In genomic region chr10:12042797-12043651, GRCh38 we compare ENCODE assay signal across 8 cellular contexts. TPM values are rescaled to one million over a fixed set of nuclear protein-coding genes. Genes with fewer than 3 reads are reported as not detected.
DNase-seq lines count a peak whose midpoint lies in the region; ATAC-seq, FAIRE-seq and TF ChIP-seq lines count a peak whose summit lies in the region.

UPF2 (minus strand) TSS chr10:12042809; CDS start chr10:12035423, 7,386 bp downstream.

- no peaks in the 10 kb centered on the region for H3K27me3 Mint-ChIP-seq in stimulated activated naive CD8-positive, alpha-beta T cell treated with anti-CD3 and anti-CD28 coated beads, Interleukin-15, amount 100 ng/mL, for 72 hours

- peaks cover 26% of the 10 kb centered on the region for H3K79me2 ChIP-seq in neural cell (replicated peaks; ENCODE audit: insufficient read depth, low read length)

- H3K9me2 ChIP-seq in neural cell (ENCODE audit: insufficient read depth, low read length): no peaks in the 10 kb centered on the region

- CTCF ChIA-PET in HEK293T (lab: Yijun Ruan, JAX): interaction anchor here (1.1 kb wide), 1 partner anchor 57 kb away, joined by 3 read pairs; no protein-coding TSS in a partner anchor

- peak within 1 kb of the TSS; percentile 100 for H3K27ac Mint-ChIP-seq in stimulated activated naive CD8-positive, alpha-beta T cell treated with anti-CD3 and anti-CD28 coated beads, Interleukin-15, amount 100 ng/mL, for 72 hours

- POLR2A ChIA-PET in HEK293T (lab: Yijun Ruan, JAX): interaction anchor here (0.6 to 3.0 kb wide), 16 partner anchors 9 to 285 kb away, joined by 3 to 22 read pairs (median 4); partner anchors contain the start of gene DHTKD1

- no peaks in the 10 kb centered on the region for H3K27me3 ChIP-seq in SJSA1 (replicated peaks)
- no peaks in the 10 kb centered on the region for H3K27me3 ChIP-seq in neural cell (ENCODE audit: insufficient read depth, low read depth, low read length)

- TF ChIP-seq EP300 in neural cell (conservative IDR thresholded peaks at IDR 0.05; ENCODE audit: poor library complexity, severe bottlenecking): peak; percentile 75

- peak within 1 kb of the TSS; percentile 81 for H3K9ac ChIP-seq in neural cell (ENCODE audit: low read length)

- H3K27ac ChIP-seq in SJSA1 (peak within 1 kb of the TSS; percentile 100), neural cell (ENCODE audit: low read length) (peak within 1 kb of the TSS; percentile 95)

- no peaks in the 10 kb centered on the region for H4K20me1 ChIP-seq in neural cell (ENCODE audit: insufficient read depth)

- H3K4me1 ChIP-seq in SJSA1 (replicated peaks): peaks cover 15% of the 10 kb centered on the region

- peak within 1 kb of the TSS; percentile 98 to 99 for H3K4me3 Mint-ChIP-seq in stimulated activated naive CD8-positive, alpha-beta T cell treated with anti-CD3 and anti-CD28 coated beads, Interleukin-15, amount 100 ng/mL, for 72 hours

- H3K4me3 ChIP-seq in SJSA1 (peak within 1 kb of the TSS; percentile 90), foreskin fibroblast (ENCODE audit: low read depth in 1 of 2, low read length in 2 of 2) (peak within 1 kb of the TSS; percentile 94 to 96), neural cell (ENCODE audit: low read length) (peak within 1 kb of the TSS; percentile 91)

- H3K9me3 ChIP-seq in SJSA1 (replicated peaks): no peaks in the 10 kb centered on the region
- no peaks in the 10 kb centered on the region for H3K9me3 ChIP-seq in neural cell (ENCODE audit: low read length)

- peaks cover 2% of the 10 kb centered on the region for H3F3A ChIP-seq in neural cell (ENCODE audit: insufficient read depth, low read length, poor library complexity, severe bottlenecking)

- H3K4me2 ChIP-seq in neural cell (ENCODE audit: low read length): peak within 1 kb of the TSS; percentile 66

- H3K4me1 Mint-ChIP-seq in stimulated activated naive CD8-positive, alpha-beta T cell treated with anti-CD3 and anti-CD28 coated beads, Interleukin-15, amount 100 ng/mL, for 72 hours: peaks cover 30% of the 10 kb centered on the region

- no peaks in the 10 kb centered on the region for H3K9me3 Mint-ChIP-seq in stimulated activated naive CD8-positive, alpha-beta T cell treated with anti-CD3 and anti-CD28 coated beads, Interleukin-15, amount 100 ng/mL, for 72 hours

- no peak for TF ChIP-seq RAD21 in neural cell (conservative IDR thresholded peaks at IDR 0.05)

- TF ChIP-seq CTCF in foreskin fibroblast (IDR thresholded peaks at IDR 0.05; ENCODE audit: low read depth, low read length) (no peak), neural cell (IDR thresholded peaks at IDR 0.05; ENCODE audit: poor library complexity, severe bottlenecking) (no peak)

- H3K36me3 ChIP-seq in SJSA1 (peaks cover 8% of the 10 kb centered on the region; the same call in 1 of the 2 replicates), neural cell (ENCODE audit: insufficient read depth, low read length) (no peaks in the 10 kb centered on the region)

- DNase-seq in HEK293T (ENCODE audit: extremely low spot score) (peak; percentile 98), MV-4-11 (lab: John Stamatoyannopoulos, UW) (peak; percentile 98), SJSA1 (ENCODE audit: low read depth in 1 of 2, low spot score in 2 of 2) (peak; percentile 98 to 99), foreskin fibroblast (peak; percentile 98 to 99)
- DNase-seq in activated gamma-delta T cell treated with anti-CD3 and anti-CD28 coated beads, Interleukin-2, amount 50 U/mL, for 16 hours (ENCODE audit: low read depth): peak; percentile 96
- DNase-seq in stimulated activated naive CD8-positive, alpha-beta T cell treated with anti-CD3 and anti-CD28 coated beads, Interleukin-15, amount 100 ng/mL, for 72 hours: peak; percentile 94 to 98

- H2AFZ ChIP-seq in neural cell (ENCODE audit: low read depth, low read length): peak within 1 kb of the TSS; percentile 75

- ATAC-seq in stimulated activated naive CD8-positive, alpha-beta T cell treated with anti-CD3 and anti-CD28 coated beads, Interleukin-15, amount 100 ng/mL, for 72 hours: peak; percentile 93

- FAIRE-seq in G401.6 (lab: Jason Lieb, UNC): peak; percentile 92

TF ChIP-seq in HEK293T, 16 proteins besides CTCF, POLR2A, EP300 and RAD21:
- no peak for TF ChIP-seq NFRKB (IDR thresholded peaks at IDR 0.05)
- TF ChIP-seq ELF4 (IDR thresholded peaks at IDR 0.05): peak; percentile 77
- TF ChIP-seq BHLHE40 (IDR thresholded peaks at IDR 0.05; ENCODE audit: borderline replicate concordance): no peak
- peak; percentile 96 for TF ChIP-seq PKNOX1 (IDR thresholded peaks at IDR 0.05)
- TF ChIP-seq ARNT (IDR thresholded peaks at IDR 0.05): no peak
- no peak for TF ChIP-seq FOXM1 (IDR thresholded peaks at IDR 0.05; ENCODE audit: borderline replicate concordance)
- no peak for TF ChIP-seq LEF1 (IDR thresholded peaks at IDR 0.05; ENCODE audit: borderline replicate concordance)
- peak; percentile 92 for TF ChIP-seq L3MBTL2 (conservative IDR thresholded peaks at IDR 0.05)
- TF ChIP-seq FOXA1 (IDR thresholded peaks at IDR 0.05): no peak
- TF ChIP-seq TARDBP (IDR thresholded peaks at IDR 0.05): no peak
- TF ChIP-seq CTBP1 (IDR thresholded peaks at IDR 0.05; ENCODE audit: borderline replicate concordance): no peak

TF ChIP-seq in neural cell, 6 proteins besides CTCF, POLR2A, EP300 and RAD21:
- TF ChIP-seq REST (IDR thresholded peaks at IDR 0.05; ENCODE audit: borderline replicate concordance) (no peak), SMC3 (conservative IDR thresholded peaks at IDR 0.05; ENCODE audit: poor library complexity) (peak; percentile 47), POLR2AphosphoS5 (IDR thresholded peaks at IDR 0.05) (peak; percentile 55)
TF ChIP-seq in neural cell: peak in this region for 2.

RNA-seq across cellular contexts. Expression of gene UPF2, which starts in this region (rescaled TPM):
- total RNA-seq in SJSA1 (2014; rRNA removed; shearing (Covaris generic)): 13.8 and 18.6 TPM in 2 replicates
- polyA plus RNA-seq in neural cell: 12.3 and 14.3 TPM in 2 replicates
- 28.7 and 34.8 TPM in 2 replicates for polyA minus RNA-seq in neural cell

Comparison
In these comparisons a context has a peak if more than half of its experiments do, and no peak if none do; other contexts are left out.
1. Peak in every context shown above with its lines: DNase-seq, ATAC-seq, H3K4me3 ChIP-seq and H3K27ac ChIP-seq.